Comparison of ENCODE assay signal across 8 cellular contexts in genomic region chr2:36650031-36650430, GRCh38. TPM values are rescaled to one million over a fixed set of nuclear protein-coding genes. Genes with fewer than 3 reads are reported as not detected.
DNase-seq lines count a peak whose midpoint lies in the region; ATAC-seq and TF ChIP-seq lines count a peak whose summit lies in the region.

No MANE protein-coding gene starts in this region.

- ATAC-seq in HG02852 (IDR thresholded peaks at IDR 0.05; ENCODE audit: unreplicated experiment) = peak; percentile 82

- no peak overlapping the region for H3K27ac ChIP-seq in substantia nigra (ENCODE audit: low read depth, low read length, poor library complexity, severe bottlenecking)

- peak; percentile 62 for DNase-seq in SIG-M5 treated with dmso at 0.1 percent for 504 hours (lab: John Stamatoyannopoulos, UW; ENCODE audit: unreplicated experiment)
- DNase-seq in SIG-M5 (lab: John Stamatoyannopoulos, UW) = no peak
- peak; percentile 83 for DNase-seq in NCI-H460 (ENCODE audit: extremely low read depth, low read depth)
- DNase-seq in fibroblast of the aortic adventitia (ENCODE audit: low read depth) = peak; percentile 37
- DNase-seq in NCI-H82 treated with DMSO at 0.1 percent for 48 hours (lab: John Stamatoyannopoulos, UW; ENCODE audit: unreplicated experiment) = no peak
- no peak for DNase-seq in NCI-H69 (lab: John Stamatoyannopoulos, UW)
- no peak for DNase-seq in substantia nigra (lab: John Stamatoyannopoulos, UW)

- TF ChIP-seq CTCF in fibroblast of the aortic adventitia (IDR thresholded peaks at IDR 0.05; ENCODE audit: insufficient read depth, low read length) = no peak

- H3K4me3 ChIP-seq in fibroblast of the aortic adventitia (ENCODE audit: low read depth, low read length) = no peak overlapping the region

RNA-seq across cellular contexts. Expression of gene VIT, which starts 46.5 kb away (rescaled TPM):
- 2.7 and 2.8 TPM in 2 replicates for total RNA-seq in NCI-H460 (2014; rRNA removed; shearing (Covaris generic))
- 2.3 and 3.7 TPM in 2 replicates for polyA plus RNA-seq in NCI-H460 (2014; cell fraction: nucleus; rRNA removed)
- total RNA-seq in fibroblast of the aortic adventitia (ENCODE audit: low replicate concordance) = 2.0 and 12.9 TPM in 2 replicates

RNA-seq across cellular contexts. Expression of gene FEZ2, which starts 52.1 kb away (rescaled TPM):
- 104 and 113 TPM in 2 replicates for total RNA-seq in NCI-H460 (2014; rRNA removed; shearing (Covaris generic))
- 49.0 and 73.2 TPM in 2 replicates for polyA plus RNA-seq in NCI-H460 (2014; cell fraction: nucleus; rRNA removed)
- total RNA-seq in fibroblast of the aortic adventitia (ENCODE audit: low replicate concordance) = 62.8 and 93.5 TPM in 2 replicates

Comparison
In these comparisons a context has a peak if more than half of its experiments do, and no peak if none do; other contexts are left out.
1. DNase-seq: peak in SIG-M5 treated with dmso at 0.1 percent for 504 hours (single experiment), NCI-H460 (single experiment) and fibroblast of the aortic adventitia (single experiment); none in SIG-M5 (single experiment), NCI-H82 treated with DMSO at 0.1 percent for 48 hours (single experiment), NCI-H69 (single experiment) and substantia nigra (0 of 49).